9 cellular contexts compared by ENCODE assay signal in the genomic region with DNA sequence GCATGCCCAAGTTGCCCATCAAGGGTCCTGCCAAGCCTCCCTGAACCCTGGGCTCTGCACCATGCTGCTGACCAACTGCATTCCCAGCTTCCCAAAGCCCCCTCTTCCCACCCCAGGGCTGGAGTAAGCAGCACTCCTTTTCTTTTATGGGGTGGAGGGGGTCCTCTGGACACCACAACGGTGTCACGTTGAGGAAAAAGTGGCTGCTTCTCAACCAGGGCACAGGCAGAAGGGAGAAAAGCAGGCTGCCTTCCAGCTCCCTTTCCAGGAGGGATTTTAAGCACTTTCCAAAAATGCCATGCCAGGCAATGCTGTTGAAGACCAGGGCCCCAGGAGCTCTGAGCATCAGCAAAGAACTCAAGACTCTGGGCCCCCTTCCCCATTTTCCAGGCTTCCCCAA. TPM values are rescaled to one million over a fixed set of nuclear protein-coding genes. Genes with fewer than 3 reads are reported as not detected.
DNase-seq lines count a peak whose midpoint lies in the region; ATAC-seq and TF ChIP-seq lines count a peak whose summit lies in the region.
"Had no signal": no experiment of that assay in that cellular context is flagged by ENCODE, and none has a peak within 500 bp of the region (broad histone marks: within the 10 kb centered on the region; RNA-seq: fewer than 3 reads in every experiment).

No MANE protein-coding gene starts in this region.

- H3K4me3 Mint-ChIP-seq in nephron = peak overlapping the region; percentile 88 to 91 (median 89)

- H3K4me1 ChIP-seq in BLaER1 (peaks cover 88% of the 10 kb centered on the region), HEK293 (ENCODE audit: control insufficient read depth, insufficient read depth, low read length) (no peaks in the 10 kb centered on the region), breast epithelium (peaks cover 0 to 5% of the 10 kb centered on the region in 2 donors), adrenal gland (replicated peaks in 1 of 2) (peaks cover 10 to 15% of the 10 kb centered on the region in 2 donors)

- H3K36me3 Mint-ChIP-seq in nephron (ENCODE audit: low read depth) = no peaks in the 10 kb centered on the region

- no peak overlapping the region for H3K27ac Mint-ChIP-seq in nephron

- no peak for TF ChIP-seq POLR2A in breast epithelium (IDR thresholded peaks at IDR 0.05)
- TF ChIP-seq POLR2A in adrenal gland (IDR thresholded peaks at IDR 0.05) = no peak

- H4K20me1 ChIP-seq in BLaER1 = peaks cover 47% of the 10 kb centered on the region

- 64 to 76% (median 73%) methylated on average over 2 of the region's 2 CpGs for WGBS in adrenal gland, 4 donors

- DNase-seq in breast epithelium (ENCODE audit: low spot score in 2 of 2) (no peak), adrenal gland (no peak)
- no peak for DNase-seq in stimulated activated CD4-positive, alpha-beta T cell treated with anti-CD3 and anti-CD28 coated beads, Interleukin-15, amount 100 ng/mL, for 24 hours
- no peak for DNase-seq in stimulated activated naive CD4-positive, alpha-beta T cell treated with Interleukin-2 at 50 U/mL for 16 hours (lab: John Stamatoyannopoulos, UW)

- peaks cover 13% of the 10 kb centered on the region for H3K4me1 Mint-ChIP-seq in nephron

- H3K27me3 ChIP-seq in BLaER1 (no peaks in the 10 kb centered on the region), breast epithelium (no peaks in the 10 kb centered on the region), adrenal gland (no peaks in the 10 kb centered on the region)

- CTCF ChIA-PET in HEK293 (lab: Yijun Ruan, JAX) = interaction anchor here (0.6 to 0.9 kb wide), 2 partner anchors 52 to 186 kb away, joined by 3 read pairs; no protein-coding TSS in a partner anchor

- TF ChIP-seq CTCF in HEK293 (tag by site-specific recombination; IDR thresholded peaks at IDR 0.05) (no peak), breast epithelium (IDR thresholded peaks at IDR 0.05) (no peak), nephron (IDR thresholded peaks at IDR 0.05; ENCODE audit: unreplicated experiment in 3 of 3) (no peak), adrenal gland (IDR thresholded peaks at IDR 0.05) (no peak)

- ATAC-seq in HG02759 (IDR thresholded peaks at IDR 0.05; ENCODE audit: unreplicated experiment) = no peak

- peak overlapping the region; percentile 77 for H3K9ac ChIP-seq in BLaER1

- no peaks in the 10 kb centered on the region for H3K9me3 Mint-ChIP-seq in nephron

- H3K9me3 ChIP-seq in BLaER1 = no peaks in the 10 kb centered on the region
- H3K9me3 ChIP-seq in HEK293 (ENCODE audit: control insufficient read depth, insufficient read depth, low read depth, low read length) = no peaks in the 10 kb centered on the region
- H3K9me3 ChIP-seq in breast epithelium = no peaks in the 10 kb centered on the region
- no peaks in the 10 kb centered on the region for H3K9me3 ChIP-seq in adrenal gland (replicated peaks in 1 of 3)

- peaks cover 26% of the 10 kb centered on the region for H3K27me3 Mint-ChIP-seq in nephron (ENCODE audit: low read depth)

- peak overlapping the region; percentile 77 for H3K4me3 ChIP-seq in BLaER1
- no peak overlapping the region for H3K4me3 ChIP-seq in HEK293 (ENCODE audit: low read depth, low read length)
- peak overlapping the region; percentile 52 to 89 (median 74) for H3K4me3 ChIP-seq in breast epithelium
- H3K4me3 ChIP-seq in adrenal gland = peak overlapping the region in 1 of 4 donors; percentile 95

- H3K36me3 ChIP-seq in BLaER1 = peaks cover 5% of the 10 kb centered on the region; the same call in 1 of the 2 replicates
- no peaks in the 10 kb centered on the region for H3K36me3 ChIP-seq in HEK293 (ENCODE audit: control insufficient read depth in 2 of 2, insufficient read depth in 1 of 2, low read length in 2 of 2)
- H3K36me3 ChIP-seq in breast epithelium = no peaks in the 10 kb centered on the region
- H3K36me3 ChIP-seq in adrenal gland (replicated peaks in 1 of 2) = no peaks in the 10 kb centered on the region
- H3K36me3 ChIP-seq: brain microvascular endothelial cell had no signal

- intact Hi-C loops in breast epithelium (cut with DNase I; ENCODE audit: low total_unique reads) (no loop called here), adrenal gland (cut with DNase I) (loop anchor here (5.0 to 10.0 kb wide), 2 partner anchors 37 to 50 kb away; no protein-coding TSS in a partner anchor)

- H3K27ac ChIP-seq in BLaER1 (peak overlapping the region; percentile 93), HEK293 (ENCODE audit: extremely low read depth, low read depth, low read length) (no peak overlapping the region), breast epithelium (peak overlapping the region in 1 of 2 donors; percentile 36), adrenal gland (peak overlapping the region in 1 of 5 donors; percentile 34)
- H3K27ac ChIP-seq: brain microvascular endothelial cell had no signal

- peak overlapping the region; percentile 95 for H3K4me2 ChIP-seq in BLaER1

- POLR2A ChIA-PET in HEK293 (lab: Yijun Ruan, JAX) = interaction anchor here (0.6 to 1.9 kb wide), 3 partner anchors 27 to 267 kb away, joined by 3 to 5 read pairs (median 5); a partner anchor contains a TSS

TF ChIP-seq in HEK293, 187 proteins besides CTCF, POLR2A, EP300 and RAD21:
- no peak for TF ChIP-seq ZNF184 (tag by site-specific recombination; IDR thresholded peaks at IDR 0.05)
- TF ChIP-seq SP3 (tag by site-specific recombination; IDR thresholded peaks at IDR 0.05) = no peak
- TF ChIP-seq, protein P1, sequence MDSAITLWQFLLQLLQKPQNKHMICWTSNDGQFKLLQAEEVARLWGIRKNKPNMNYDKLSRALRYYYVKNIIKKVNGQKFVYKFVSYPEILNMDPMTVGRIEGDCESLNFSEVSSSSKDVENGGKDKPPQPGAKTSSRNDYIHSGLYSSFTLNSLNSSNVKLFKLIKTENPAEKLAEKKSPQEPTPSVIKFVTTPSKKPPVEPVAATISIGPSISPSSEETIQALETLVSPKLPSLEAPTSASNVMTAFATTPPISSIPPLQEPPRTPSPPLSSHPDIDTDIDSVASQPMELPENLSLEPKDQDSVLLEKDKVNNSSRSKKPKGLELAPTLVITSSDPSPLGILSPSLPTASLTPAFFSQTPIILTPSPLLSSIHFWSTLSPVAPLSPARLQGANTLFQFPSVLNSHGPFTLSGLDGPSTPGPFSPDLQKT (IDR thresholded peaks at IDR 0.05; ENCODE audit: borderline replicate concordance, low read depth, low read length) = no peak
- TF ChIP-seq ZBTB20 (tag by site-specific recombination; IDR thresholded peaks at IDR 0.05) = peak; percentile 89; the same call in 1 of the 2 replicates
- TF ChIP-seq SP7 (tag by site-specific recombination; IDR thresholded peaks at IDR 0.05) = no peak
- TF ChIP-seq ZNF660 (tag by site-specific recombination; IDR thresholded peaks at IDR 0.05) = no peak

RNA-seq across cellular contexts. Expression of a gene that starts 0.7 kb away (rescaled TPM):
- total RNA-seq in breast epithelium = 1 to 10 TPM in 2 of 3 donors, under 1 TPM in 1; 0.64 to 4.4 (median 2.6) TPM
- total RNA-seq in adrenal gland = 10 to 100 TPM in 1 of 8 donors, 1 to 10 TPM in 7; 1.6 to 10.3 (median 2.9) TPM
- 1 to 10 TPM in 2 of 3 donors, under 1 TPM in 1; 0.84 to 5.1 (median 3.9) TPM for polyA plus RNA-seq in adrenal gland

RNA-seq across cellular contexts. Expression of a gene that starts 26.7 kb away (rescaled TPM):
- total RNA-seq in breast epithelium (10 to 100 TPM; 42.7 to 69.7 (median 55.7) TPM), adrenal gland (10 to 100 TPM; 35.9 to 73.8 (median 51.2) TPM)
- polyA plus RNA-seq in adrenal gland = 10 to 100 TPM; 37.5 to 65.2 (median 38.8) TPM
